ENCODE assay signal across 8 cellular contexts in the genomic region with DNA sequence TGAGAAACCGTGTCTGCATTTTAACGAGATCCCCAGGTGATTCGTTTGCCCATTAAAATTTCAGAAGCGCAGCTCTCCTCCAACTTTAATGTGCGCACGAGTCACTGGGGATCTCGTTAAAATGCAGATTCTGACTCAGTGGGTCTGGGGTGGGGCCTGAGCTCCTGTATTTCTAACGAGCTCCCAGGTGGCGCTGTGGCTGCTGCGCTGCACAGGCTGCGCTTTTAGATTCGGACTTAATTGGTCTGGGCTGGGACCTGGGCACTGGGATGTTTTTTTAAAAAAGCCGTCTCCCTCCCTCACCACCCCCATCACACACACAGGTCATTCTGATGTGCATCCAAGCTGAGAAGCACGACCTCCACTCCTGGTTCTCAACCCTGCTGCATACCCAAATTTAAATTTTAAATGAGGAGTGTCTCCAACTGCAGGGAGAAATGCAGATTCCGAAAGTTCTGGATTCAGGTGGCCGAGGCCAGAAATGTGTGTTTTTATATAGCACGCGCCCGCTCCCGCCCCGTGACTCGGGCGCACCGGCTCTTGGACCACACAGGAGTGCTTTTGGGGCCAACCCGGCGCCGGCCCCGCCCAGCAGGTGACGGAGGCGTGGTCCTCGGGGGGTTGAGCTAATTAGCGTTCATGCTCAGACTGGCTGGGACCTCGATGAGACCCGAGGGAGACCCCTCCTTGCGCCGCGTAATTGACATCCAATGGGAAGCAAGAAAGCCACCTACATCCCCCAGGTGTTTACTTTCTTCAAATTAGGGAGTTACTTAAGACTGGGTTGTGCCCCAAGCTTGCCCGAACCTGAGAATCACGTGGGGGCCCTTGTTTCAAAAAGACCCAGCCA.
DNase-seq lines count a peak whose midpoint lies in the region; ATAC-seq, FAIRE-seq and TF ChIP-seq lines count a peak whose summit lies in the region.

No MANE protein-coding gene starts in this region.

- DNase-seq in activated CD4-positive, alpha-beta T cell treated with anti-CD3 and anti-CD28 coated beads for 36 hours: peak; percentile 73
- DNase-seq in activated CD4-positive, alpha-beta T cell treated with anti-CD3 and anti-CD28 coated beads, Interleukin-2, amount 50 U/mL, for 1 hour: no peak
- DNase-seq in astrocyte of the spinal cord (ENCODE audit: low read depth, low spot score) (peak; percentile 48), keratinocyte (ENCODE audit: low read depth, low spot score) (peak; percentile 76), NCI-H510A treated with DMSO at 0.1 percent for 48 hours (lab: John Stamatoyannopoulos, UW) (no peak)
- no peak for DNase-seq in effector CD4-positive, alpha-beta T cell

- H3K9ac ChIP-seq in keratinocyte (ENCODE audit: control insufficient read depth, extremely low read depth, insufficient read depth, low read length): peak overlapping the region; percentile 79

- H3K4me1 Mint-ChIP-seq in activated CD4-positive, alpha-beta T cell treated with anti-CD3 and anti-CD28 coated beads for 36 hours: peaks cover 18% of the 10 kb centered on the region
- peaks cover 29% of the 10 kb centered on the region for H3K4me1 Mint-ChIP-seq in stimulated activated naive CD8-positive, alpha-beta T cell treated with anti-CD3 and anti-CD28 coated beads, Interleukin-15, Interleukin-2, amounts not matched to agents 100 ng/mL and 50 ng/mL, for 24 hours (ENCODE audit: low read depth)

- peaks cover 37% of the 10 kb centered on the region for H3K27me3 Mint-ChIP-seq in activated CD4-positive, alpha-beta T cell treated with anti-CD3 and anti-CD28 coated beads for 36 hours
- peaks cover 46% of the 10 kb centered on the region for H3K27me3 Mint-ChIP-seq in stimulated activated naive CD8-positive, alpha-beta T cell treated with anti-CD3 and anti-CD28 coated beads, Interleukin-15, Interleukin-2, amounts not matched to agents 100 ng/mL and 50 ng/mL, for 24 hours

- H3K27me3 ChIP-seq in keratinocyte (ENCODE audit: control insufficient read depth, extremely low read depth, insufficient read depth, low read length): no peaks in the 10 kb centered on the region

- no peaks in the 10 kb centered on the region for H3K9me3 Mint-ChIP-seq in activated CD4-positive, alpha-beta T cell treated with anti-CD3 and anti-CD28 coated beads for 36 hours (ENCODE audit: low read depth)
- no peaks in the 10 kb centered on the region for H3K9me3 Mint-ChIP-seq in stimulated activated naive CD8-positive, alpha-beta T cell treated with anti-CD3 and anti-CD28 coated beads, Interleukin-15, Interleukin-2, amounts not matched to agents 100 ng/mL and 50 ng/mL, for 24 hours

- peak; percentile 55 for TF ChIP-seq CTCF in astrocyte of the spinal cord (IDR thresholded peaks at IDR 0.05; ENCODE audit: low read depth, low read length)
- peak; percentile 38 to 67 (median 65) for TF ChIP-seq CTCF in keratinocyte (optimal IDR thresholded peaks at IDR 0.05 in 1 of 3, IDR thresholded peaks at IDR 0.05 in 1 of 3, conservative IDR thresholded peaks at IDR 0.05 in 1 of 3; ENCODE audit: extremely low read depth in 1 of 3, insufficient read depth in 2 of 3, low read length in 3 of 3)

- FAIRE-seq in keratinocyte (lab: Jason Lieb, UNC): peak; percentile 68

- no peaks in the 10 kb centered on the region for H4K20me1 ChIP-seq in keratinocyte (ENCODE audit: control insufficient read depth, extremely low read depth, insufficient read depth, low read length)

- H3K4me3 Mint-ChIP-seq in activated CD4-positive, alpha-beta T cell treated with anti-CD3 and anti-CD28 coated beads for 36 hours: peak overlapping the region; percentile 21
- H3K4me3 Mint-ChIP-seq in stimulated activated naive CD8-positive, alpha-beta T cell treated with anti-CD3 and anti-CD28 coated beads, Interleukin-15, Interleukin-2, amounts not matched to agents 100 ng/mL and 50 ng/mL, for 24 hours: peak overlapping the region; percentile 67

- H3K9me1 ChIP-seq in keratinocyte (ENCODE audit: control insufficient read depth, extremely low read depth, insufficient read depth, low read length): no peaks in the 10 kb centered on the region

- H3K79me2 ChIP-seq in keratinocyte (ENCODE audit: control insufficient read depth, insufficient read depth, low read length): peaks cover 31% of the 10 kb centered on the region

- dilution Hi-C loops in keratinocyte (cut with MboI; ENCODE audit: extremely low pct_ligation_motif_present, low sequenced_read_pairs): no loop called here

- CTCF ChIA-PET in activated CD4-positive, alpha-beta T cell treated with anti-CD3 and anti-CD28 coated beads for 36 hours (lab: Charles Lee): interaction anchor here (0.5 to 1.2 kb wide), 5 partner anchors 20 to 901 kb away, joined by 3 to 5 read pairs (median 3); no protein-coding TSS in a partner anchor

- H3K36me3 Mint-ChIP-seq in activated CD4-positive, alpha-beta T cell treated with anti-CD3 and anti-CD28 coated beads for 36 hours (ENCODE audit: low read depth): peaks cover 5% of the 10 kb centered on the region
- H3K36me3 Mint-ChIP-seq in stimulated activated naive CD8-positive, alpha-beta T cell treated with anti-CD3 and anti-CD28 coated beads, Interleukin-15, Interleukin-2, amounts not matched to agents 100 ng/mL and 50 ng/mL, for 24 hours (ENCODE audit: low read depth): peaks cover 4% of the 10 kb centered on the region

- intact Hi-C loops in activated CD4-positive, alpha-beta T cell treated with anti-CD3 and anti-CD28 coated beads for 36 hours (cut with DNase I, micrococcal nuclease): no loop called here

- peaks cover 4% of the 10 kb centered on the region for H3K4me1 ChIP-seq in keratinocyte (ENCODE audit: control insufficient read depth, extremely low read depth, insufficient read depth, low read length)

- in situ Hi-C loops in astrocyte of the spinal cord (cut with HindIII; ENCODE audit: low sequenced_read_pairs): no loop called here

- H3K4me2 ChIP-seq in keratinocyte (ENCODE audit: control insufficient read depth, extremely low read depth, insufficient read depth, low read depth, low read length): peak overlapping the region; percentile 89

- H3K27ac ChIP-seq in keratinocyte (ENCODE audit: control insufficient read depth, insufficient read depth, low read length): peak overlapping the region; percentile 72

- H3K27ac Mint-ChIP-seq in activated CD4-positive, alpha-beta T cell treated with anti-CD3 and anti-CD28 coated beads for 36 hours: no peak overlapping the region
- no peak overlapping the region for H3K27ac Mint-ChIP-seq in stimulated activated naive CD8-positive, alpha-beta T cell treated with anti-CD3 and anti-CD28 coated beads, Interleukin-15, Interleukin-2, amounts not matched to agents 100 ng/mL and 50 ng/mL, for 24 hours

- H3K36me3 ChIP-seq in keratinocyte (ENCODE audit: control insufficient read depth in 2 of 2, extremely low read depth in 1 of 2, insufficient read depth in 2 of 2, low read length in 2 of 2): peaks cover 0 to 2% of the 10 kb centered on the region in 2 experiments

- POLR2A ChIA-PET in activated CD4-positive, alpha-beta T cell treated with anti-CD3 and anti-CD28 coated beads for 36 hours (lab: Charles Lee): no interaction called here

- peak; percentile 84 for ATAC-seq in activated CD4-positive, alpha-beta T cell treated with anti-CD3 and anti-CD28 coated beads for 36 hours
- ATAC-seq in GM19467 (IDR thresholded peaks at IDR 0.05; ENCODE audit: unreplicated experiment): no peak

- no peaks in the 10 kb centered on the region for H3K9me3 ChIP-seq in keratinocyte (ENCODE audit: control insufficient read depth, low read depth, low read length)

- peak overlapping the region; percentile 39 for H2AFZ ChIP-seq in keratinocyte (ENCODE audit: control insufficient read depth, low read length)

- peak overlapping the region; percentile 61 for H3K4me3 ChIP-seq in astrocyte of the spinal cord (ENCODE audit: low read depth, low read length)
- H3K4me3 ChIP-seq in keratinocyte (ENCODE audit: control insufficient read depth in 2 of 3, extremely low read depth in 1 of 3, insufficient read depth in 2 of 3, low read depth in 1 of 3, low read length in 3 of 3): peak overlapping the region; percentile 61 to 77 (median 77)

Comparison
In these comparisons a context has a peak if more than half of its experiments do, and no peak if none do; other contexts are left out.
1. DNase-seq: peak in activated CD4-positive, alpha-beta T cell treated with anti-CD3 and anti-CD28 coated beads for 36 hours (single experiment), astrocyte of the spinal cord (single experiment) and keratinocyte (single experiment); none in activated CD4-positive, alpha-beta T cell treated with anti-CD3 and anti-CD28 coated beads, Interleukin-2, amount 50 U/mL, for 1 hour (single experiment), effector CD4-positive, alpha-beta T cell (single experiment) and NCI-H510A treated with DMSO at 0.1 percent for 48 hours (single experiment).